1 cellular context compared by ENCODE assay signal in the genomic region with DNA sequence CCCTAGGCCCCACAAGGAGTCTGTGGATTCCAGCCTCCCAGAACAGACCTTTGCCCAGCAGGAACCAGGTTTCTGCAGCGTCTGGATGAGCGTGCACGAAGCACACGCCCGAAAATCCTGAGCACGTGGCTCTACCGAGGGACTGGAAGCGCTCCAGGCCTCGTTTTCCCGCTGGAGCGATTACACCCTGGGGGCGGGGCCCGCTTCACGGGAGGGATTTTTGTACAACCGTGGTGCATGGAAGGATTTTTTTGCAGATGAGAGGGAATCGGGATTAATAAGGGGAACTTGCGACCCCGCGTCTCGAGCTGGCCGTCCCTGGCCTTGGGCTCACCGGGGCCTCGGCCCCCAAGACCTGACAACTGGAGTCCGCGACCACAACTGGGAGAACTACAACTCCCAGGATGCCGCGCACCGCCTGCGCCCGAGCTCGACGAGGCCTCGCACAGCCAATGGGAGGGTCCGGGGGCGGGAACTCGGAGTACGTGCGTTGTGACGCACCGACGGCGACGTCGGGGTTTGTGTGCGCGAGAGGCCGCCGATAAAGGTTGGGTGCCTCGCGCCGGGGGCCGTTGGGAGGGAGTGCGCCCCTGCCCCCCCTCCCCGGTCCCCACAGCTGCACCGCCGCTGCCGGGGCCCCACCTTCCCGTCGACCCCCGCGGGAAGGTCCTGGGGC.
TF ChIP-seq lines count a peak whose summit lies in the region.

A gene (plus strand): TSS at position 518 of the 676 bp plus-strand sequence. CDS start 3,294 bp downstream, outside the sequence.

TF ChIP-seq in HCT116, 20 proteins besides CTCF, POLR2A, EP300 and RAD21 (continued from another document):
- TF ChIP-seq, protein P1, sequence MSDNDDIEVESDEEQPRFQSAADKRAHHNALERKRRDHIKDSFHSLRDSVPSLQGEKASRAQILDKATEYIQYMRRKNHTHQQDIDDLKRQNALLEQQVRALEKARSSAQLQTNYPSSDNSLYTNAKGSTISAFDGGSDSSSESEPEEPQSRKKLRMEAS (IDR thresholded peaks at IDR 0.05) = peak; percentile 99
- TF ChIP-seq SP1 (IDR thresholded peaks at IDR 0.05; ENCODE audit: low read depth) = peak; percentile 96
- no peak for TF ChIP-seq ZNF274 (IDR thresholded peaks at IDR 0.05; ENCODE audit: low read depth, low read length)
- peak; percentile 93 for TF ChIP-seq ZFX (IDR thresholded peaks at IDR 0.05)
- TF ChIP-seq EGR1 (IDR thresholded peaks at IDR 0.05; ENCODE audit: low read depth) = peak; percentile 71
